In the genomic region with DNA sequence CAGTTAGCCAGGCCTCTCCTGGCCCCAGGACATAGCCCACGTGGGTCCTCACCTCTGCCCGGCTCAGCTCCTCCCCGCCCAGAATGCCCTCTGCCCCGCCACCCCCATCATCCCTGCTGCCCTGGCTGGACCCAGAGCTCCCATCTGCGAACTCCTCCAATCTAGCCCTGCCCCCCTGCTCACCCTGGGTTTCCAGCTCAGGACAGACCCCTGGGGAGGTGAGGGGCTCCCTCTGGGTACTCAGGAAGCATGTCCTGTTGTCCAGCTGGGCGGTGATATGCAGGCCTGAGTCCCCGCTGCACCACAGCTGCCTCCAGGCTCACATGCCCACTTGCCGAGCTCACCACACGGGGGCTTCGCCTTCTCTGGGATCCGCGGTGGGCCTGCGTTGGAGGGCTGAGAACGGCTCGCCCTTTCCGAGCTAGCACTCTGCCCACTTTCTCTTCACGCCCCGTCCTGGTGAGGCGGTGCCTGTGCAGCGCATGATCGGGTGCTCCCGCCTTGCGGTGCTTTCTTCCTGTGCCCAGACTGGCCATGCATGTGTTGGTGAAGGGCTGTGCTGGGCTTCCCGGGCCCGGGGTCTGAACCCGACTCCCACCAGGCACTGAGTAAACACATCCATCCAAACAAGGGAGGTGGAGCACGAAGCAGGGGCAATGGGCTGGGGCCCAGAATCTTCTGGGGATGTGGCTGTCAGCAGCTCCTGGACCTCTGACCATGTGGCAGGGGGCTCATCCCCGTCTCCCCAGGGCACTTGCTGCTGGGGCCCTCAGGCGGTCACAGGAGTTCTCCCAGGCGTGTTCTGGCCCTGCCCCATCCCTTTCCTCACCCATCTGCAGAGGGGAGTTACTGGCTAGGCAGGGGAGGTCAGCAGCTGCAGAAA, we compare ENCODE assay signal across 24 cellular contexts.
A peak's percentile ranks its signal among the peaks of the same experiment; 100 is the strongest.
DNase-seq lines count a peak whose midpoint lies in the region; ATAC-seq and TF ChIP-seq lines count a peak whose summit lies in the region.
"Had no signal": no experiment of that assay in that cellular context is flagged by ENCODE, and none has a peak within 500 bp of the region (broad histone marks: within the 10 kb centered on the region; RNA-seq: fewer than 3 reads in every experiment).

No MANE protein-coding gene starts in this region.

- peaks cover 16% of the 10 kb centered on the region for H3K27me3 Mint-ChIP-seq in nephron (ENCODE audit: low read depth)

- 0 out of 2 replicates have a peak, but pooled peaks have one; percentile 19 for ATAC-seq in Panc1
- no peak for ATAC-seq in body of pancreas
- ATAC-seq in HG03378 (IDR thresholded peaks at IDR 0.05; ENCODE audit: unreplicated experiment), result no peak
- ATAC-seq: CD8-positive, alpha-beta T cell had no signal

- no peak for TF ChIP-seq EP300 in esophagus muscularis mucosa (IDR thresholded peaks at IDR 0.05)

- H3K4me1 ChIP-seq in Panc1 (ENCODE audit: control insufficient read depth, insufficient read depth, low read length), result no peaks in the 10 kb centered on the region; the same call in 1 of the 2 replicates
- peaks cover 27 to 36% (median 33%) of the 10 kb centered on the region in 4 donors for H3K4me1 ChIP-seq in esophagus muscularis mucosa
- no peaks in the 10 kb centered on the region for H3K4me1 ChIP-seq in body of pancreas

- H3K4me3 Mint-ChIP-seq in nephron, result no peak overlapping the region
- H3K4me3 Mint-ChIP-seq: activated CD4-positive, alpha-beta T cell treated with anti-CD3 and anti-CD28 coated beads, Interleukin-2, amount 10 ng/mL, durations not matched to agents 24 days and 14 days; CD8-positive, alpha-beta T cell; naive B cell had no signal

- H3K27me3 ChIP-seq in Panc1 (ENCODE audit: control insufficient read depth, insufficient read depth, low read length), result no peaks in the 10 kb centered on the region
- no peaks in the 10 kb centered on the region for H3K27me3 ChIP-seq in esophagus muscularis mucosa
- no peaks in the 10 kb centered on the region for H3K27me3 ChIP-seq in body of pancreas
- H3K27me3 ChIP-seq: uterus had no signal

- 87% methylated on average over 10 of the region's 30 CpGs for WGBS in esophagus muscularis mucosa
- 92 to 97% methylated on average over 14 to 29 of the region's 30 CpGs for WGBS in body of pancreas, 2 donors

- no peak overlapping the region for H3K27ac Mint-ChIP-seq in nephron
- H3K27ac Mint-ChIP-seq: activated CD4-positive, alpha-beta T cell treated with anti-CD3 and anti-CD28 coated beads, Interleukin-2, amount 10 ng/mL, durations not matched to agents 24 days and 14 days; CD8-positive, alpha-beta T cell had no signal

- no peak overlapping the region for H3K27ac ChIP-seq in Panc1 (ENCODE audit: low read length)
- H3K27ac ChIP-seq in esophagus muscularis mucosa (replicated peaks in 1 of 4), result no peak overlapping the region
- H3K27ac ChIP-seq in body of pancreas, result no peak overlapping the region
- H3K27ac ChIP-seq: GM23248, parathyroid adenoma, uterus had no signal

- CTCF ChIA-PET in Panc1 (lab: Charles Lee), result no interaction called here

- TF ChIP-seq CTCF in Panc1 (IDR thresholded peaks at IDR 0.05) (no peak), esophagus muscularis mucosa (IDR thresholded peaks at IDR 0.05) (no peak), nephron (IDR thresholded peaks at IDR 0.05; ENCODE audit: unreplicated experiment in 3 of 3) (peak in 2 of 3 experiments; percentile 19 to 24), body of pancreas (IDR thresholded peaks at IDR 0.05) (no peak)

- H3K9me3 ChIP-seq in Panc1 (ENCODE audit: control insufficient read depth, insufficient read depth, low read depth, low read length) (no peaks in the 10 kb centered on the region), esophagus muscularis mucosa (no peaks in the 10 kb centered on the region), body of pancreas (no peaks in the 10 kb centered on the region)
- H3K9me3 ChIP-seq: uterus had no signal

- DNase-seq in AG20443 (ENCODE audit: low spot score) (peak; percentile 6), Panc1 (ENCODE audit: low read depth, low spot score) (no peak), esophagus muscularis mucosa (ENCODE audit: extremely low spot score) (peak; percentile 74), body of pancreas (no peak), NCI-H446 (lab: John Stamatoyannopoulos, UW) (no peak), GM19240 (ENCODE audit: insufficient read length, low spot score) (no peak)
- DNase-seq: ACHN; activated CD4-positive, alpha-beta T cell treated with anti-CD3 and anti-CD28 coated beads, Interleukin-2, amount 10 ng/mL, durations not matched to agents 24 days and 14 days; activated effector memory CD4-positive, alpha-beta T cell treated with anti-CD3 and anti-CD28 coated beads, Interleukin-2, amount 50 U/mL, for 16 hours; CD8-positive, alpha-beta T cell; central memory CD4-positive, alpha-beta T cell; DMS79; effector memory CD4-positive, alpha-beta T cell; GM23248; naive B cell; NCI-H1436; NCI-H526 treated with DMSO at 0.1 percent for 48 hours; Right ventricle myocardium superior; stimulated activated CD4-positive, alpha-beta T cell treated with anti-CD3 and anti-CD28 coated beads, Interleukin-4, amount 100 ng/mL, for 1 hour; T-helper 1 cell; uterus had no signal

- in situ Hi-C loops in Panc1 (cut with HindIII; ENCODE audit: low pct_unique_long_range_greater_than_20kb, low sequenced_read_pairs), result no loop called here

- intact Hi-C loops in Panc1 (cut with micrococcal nuclease; ENCODE audit: unreplicated experiment), result no loop called here
- intact Hi-C loops in esophagus muscularis mucosa (cut with DNase I), result no loop called here
- intact Hi-C loops in body of pancreas (cut with DNase I), result no loop called here

- H3K4me3 ChIP-seq in Panc1 (ENCODE audit: low read depth in 2 of 2, low read length in 2 of 2) (no peak overlapping the region), esophagus muscularis mucosa (no peak overlapping the region), body of pancreas (no peak overlapping the region)
- H3K4me3 ChIP-seq: GM23248, uterus had no signal

- POLR2A ChIA-PET in Panc1 (lab: Charles Lee), result no interaction called here

- H3K4me1 Mint-ChIP-seq in nephron, result peaks cover 83% of the 10 kb centered on the region

- H3K9me3 Mint-ChIP-seq in nephron, result no peaks in the 10 kb centered on the region
- H3K9me3 Mint-ChIP-seq: activated CD4-positive, alpha-beta T cell treated with anti-CD3 and anti-CD28 coated beads, Interleukin-2, amount 10 ng/mL, durations not matched to agents 24 days and 14 days; CD8-positive, alpha-beta T cell; naive B cell had no signal

- H3K36me3 Mint-ChIP-seq in nephron (ENCODE audit: low read depth), result no peaks in the 10 kb centered on the region
- H3K36me3 Mint-ChIP-seq: CD8-positive, alpha-beta T cell; naive B cell had no signal

- TF ChIP-seq POLR2A in esophagus muscularis mucosa (IDR thresholded peaks at IDR 0.05; ENCODE audit: low read depth) (no peak), body of pancreas (IDR thresholded peaks at IDR 0.05) (no peak)

- H3K36me3 ChIP-seq in Panc1 (ENCODE audit: control insufficient read depth, insufficient read depth, low read length) (no peaks in the 10 kb centered on the region), esophagus muscularis mucosa (no peaks in the 10 kb centered on the region), body of pancreas (replicated peaks in 1 of 2; ENCODE audit: insufficient read depth in 1 of 2, low read depth in 2 of 2) (no peaks in the 10 kb centered on the region)
- H3K36me3 ChIP-seq: uterus had no signal

- BruUV-seq in Panc1 (replicated peaks; lab: Mats Ljungman, UMichigan), result no TSS peak

Comparison
In these comparisons a context has a peak if more than half of its experiments do, and no peak if none do; other contexts are left out.
1. DNase-seq: peak in AG20443 (single experiment) and esophagus muscularis mucosa (single experiment); none in Panc1 (single experiment), body of pancreas (0 of 4), NCI-H446 (0 of 2) and GM19240 (single experiment).
2. CTCF ChIP-seq: peak in nephron (2 of 3); none in Panc1 (single experiment), esophagus muscularis mucosa (0 of 3) and body of pancreas (0 of 7).